ENCODE assay signal across 18 cellular contexts in the genomic region with DNA sequence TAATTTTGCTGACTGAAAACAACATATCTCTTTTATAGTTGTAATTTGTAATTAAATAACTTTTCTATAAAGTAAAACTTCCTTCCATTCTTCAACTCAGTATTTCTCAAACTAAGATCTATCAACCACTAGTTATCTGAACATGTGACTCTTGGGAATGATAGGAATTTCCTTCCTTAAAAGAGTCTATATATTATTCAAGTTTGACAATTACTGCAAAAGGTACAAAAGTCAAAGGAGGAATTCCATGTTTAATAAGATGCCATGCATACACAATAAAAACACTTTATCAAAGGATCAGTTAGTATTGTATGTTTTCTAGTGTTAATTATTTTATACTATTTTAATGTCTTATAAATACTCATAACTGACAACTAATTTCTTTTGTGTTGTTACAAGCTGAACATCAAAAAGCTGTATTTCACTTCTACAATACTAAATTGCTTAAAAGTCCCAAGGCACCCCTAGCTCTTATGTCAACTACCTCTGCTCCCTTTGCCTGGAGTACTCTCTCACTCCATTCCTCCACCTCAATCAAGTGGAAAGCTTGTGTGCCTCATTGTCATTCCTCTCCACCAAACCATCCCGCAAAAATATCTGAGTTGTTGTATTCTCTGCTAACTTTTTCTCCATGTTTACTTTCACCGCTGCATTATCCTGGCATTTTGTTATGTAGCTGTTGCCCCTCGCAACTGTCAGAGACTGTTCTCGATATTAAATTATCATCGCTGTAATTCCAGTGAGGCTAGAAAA.
DNase-seq lines count a peak whose midpoint lies in the region; ATAC-seq and TF ChIP-seq lines count a peak whose summit lies in the region.
"Had no signal": no experiment of that assay in that cellular context is flagged by ENCODE, and none has a peak within 500 bp of the region (broad histone marks: within the 10 kb centered on the region; RNA-seq: fewer than 3 reads in every experiment).

No MANE protein-coding gene starts in this region.

- H3K36me3 Mint-ChIP-seq in glutamatergic neuron (ENCODE audit: unreplicated experiment), result no peaks in the 10 kb centered on the region

- no peaks in the 10 kb centered on the region for H3K4me1 Mint-ChIP-seq in glutamatergic neuron (ENCODE audit: low read depth, unreplicated experiment)

- H3K9ac ChIP-seq in mesenchymal stem cell (ENCODE audit: low read length), result no peak overlapping the region

- H3K27me3 ChIP-seq in mesenchymal stem cell (ENCODE audit: control insufficient read depth in 1 of 2, insufficient read depth in 1 of 2, low read length in 2 of 2) (no peaks in the 10 kb centered on the region), esophagus muscularis mucosa (no peaks in the 10 kb centered on the region)
- H3K27me3 ChIP-seq: SJCRH30 had no signal

- no peak for TF ChIP-seq EP300 in esophagus muscularis mucosa (IDR thresholded peaks at IDR 0.05)

- 74% methylated on average over 2 of the region's 5 CpGs for WGBS in mesenchymal stem cell
- WGBS in esophagus muscularis mucosa, result 86% methylated on average over 5 of the region's 5 CpGs

- no peak overlapping the region for H2BK15ac ChIP-seq in mesenchymal stem cell (ENCODE audit: low read depth, poor library complexity, severe bottlenecking)

- H2AFZ ChIP-seq in mesenchymal stem cell (ENCODE audit: low read depth, low read length), result no peak overlapping the region

- no peak overlapping the region for H3K4ac ChIP-seq in mesenchymal stem cell (ENCODE audit: low read depth in 1 of 2, low read length in 2 of 2)

- no peak overlapping the region for H3K18ac ChIP-seq in mesenchymal stem cell (ENCODE audit: low read depth in 1 of 2, low read length in 2 of 2)

- no peaks in the 10 kb centered on the region for H3K27me3 Mint-ChIP-seq in glutamatergic neuron (ENCODE audit: unreplicated experiment)

- no peak overlapping the region for H3K27ac Mint-ChIP-seq in glutamatergic neuron (ENCODE audit: unreplicated experiment)

- H3K14ac ChIP-seq in mesenchymal stem cell (ENCODE audit: low read length in 2 of 2), result no peak overlapping the region

- ATAC-seq in SK-N-SH treated with all-trans-retinoic acid at 6 μM for 48 hours, result no peak

- H3K4me3 ChIP-seq in fibroblast of pulmonary artery (replicated peaks; ENCODE audit: low read depth, low read length) (no peak overlapping the region), mesenchymal stem cell (ENCODE audit: insufficient read depth in 1 of 2, low read depth in 1 of 2, low read length in 2 of 2) (no peak overlapping the region), esophagus muscularis mucosa (no peak overlapping the region)
- H3K4me3 ChIP-seq: HAP-1, SJCRH30 had no signal

- H3K4me2 ChIP-seq in mesenchymal stem cell (ENCODE audit: low read length, poor library complexity, severe bottlenecking), result no peak overlapping the region

- H3K4me3 Mint-ChIP-seq in glutamatergic neuron (ENCODE audit: unreplicated experiment), result no peak overlapping the region

- no peak overlapping the region for H2AK5ac ChIP-seq in mesenchymal stem cell (ENCODE audit: low read length, severe bottlenecking)

- H3K79me1 ChIP-seq in mesenchymal stem cell (replicated peaks; ENCODE audit: low read length, poor library complexity, severe bottlenecking), result no peaks in the 10 kb centered on the region

- H4K8ac ChIP-seq in mesenchymal stem cell (ENCODE audit: low read length), result no peak overlapping the region

- peak; percentile 68 for DNase-seq in ACHN
- peak; percentile 46 for DNase-seq in fibroblast of pulmonary artery (ENCODE audit: low read depth)
- no peak for DNase-seq in mesenchymal stem cell
- DNase-seq in glutamatergic neuron, result no peak
- no peak for DNase-seq in activated effector memory CD4-positive, alpha-beta T cell treated with Interleukin-2 at 50 U/mL for 16 hours
- DNase-seq in stimulated activated CD4-positive, alpha-beta T cell treated with anti-CD3 and anti-CD28 coated beads, Interleukin-2, amount 100 ng/mL, for 24 hours, result no peak
- no peak for DNase-seq in esophagus muscularis mucosa (ENCODE audit: extremely low spot score)
- DNase-seq: 8988T, COR-L47, NCI-H1436 treated with DMSO at 0.1 percent for 48 hours, NCI-H2081 treated with DMSO at 0.1 percent for 48 hours, NCI-H526 treated with DMSO at 0.1 percent for 48 hours, SJCRH30 had no signal

- no peak for TF ChIP-seq POLR2A in esophagus muscularis mucosa (IDR thresholded peaks at IDR 0.05; ENCODE audit: low read depth)

- H2BK12ac ChIP-seq in mesenchymal stem cell (ENCODE audit: low read length in 2 of 2), result no peak overlapping the region

- H2BK120ac ChIP-seq in mesenchymal stem cell (ENCODE audit: low read depth, low read length), result no peak overlapping the region

- no peak overlapping the region for H3K23ac ChIP-seq in mesenchymal stem cell (ENCODE audit: low read length in 2 of 2)

- no peaks in the 10 kb centered on the region for H3K9me3 Mint-ChIP-seq in glutamatergic neuron (ENCODE audit: unreplicated experiment)

- H3K36me3 ChIP-seq in mesenchymal stem cell (ENCODE audit: control insufficient read depth in 1 of 2, insufficient read depth in 2 of 2, low read depth in 1 of 2, low read length in 2 of 2) (no peaks in the 10 kb centered on the region), esophagus muscularis mucosa (no peaks in the 10 kb centered on the region)
- H3K36me3 ChIP-seq: HAP-1, SJCRH30 had no signal

- intact Hi-C loops in esophagus muscularis mucosa (cut with DNase I), result no loop called here

- no peak overlapping the region for H2BK5ac ChIP-seq in mesenchymal stem cell (ENCODE audit: low read depth, low read length, poor library complexity, severe bottlenecking)

- H3K27ac ChIP-seq in mesenchymal stem cell (ENCODE audit: low read length, poor library complexity, severe bottlenecking) (peak overlapping the region; percentile 76), esophagus muscularis mucosa (replicated peaks in 1 of 4) (no peak overlapping the region)
- H3K27ac ChIP-seq: C4-2B, HL-60, RWPE1, SJCRH30 had no signal

- no peak overlapping the region for H4K91ac ChIP-seq in mesenchymal stem cell (ENCODE audit: low read length)

- peaks cover 6% of the 10 kb centered on the region for H3K9me3 ChIP-seq in mesenchymal stem cell (ENCODE audit: control insufficient read depth, low read length)
- no peaks in the 10 kb centered on the region for H3K9me3 ChIP-seq in esophagus muscularis mucosa
- H3K9me3 ChIP-seq: HAP-1, SJCRH30 had no signal

- in situ Hi-C loops in ACHN (cut with HindIII; ENCODE audit: low pct_ligation_motif_present, low pct_unique_long_range_greater_than_20kb, low sequenced_read_pairs), result no loop called here

- TF ChIP-seq CTCF in fibroblast of pulmonary artery (IDR thresholded peaks at IDR 0.05; ENCODE audit: low read length, missing control alignments) (no peak), glutamatergic neuron (IDR thresholded peaks at IDR 0.05; ENCODE audit: partially characterized antibody, unreplicated experiment) (no peak), esophagus muscularis mucosa (IDR thresholded peaks at IDR 0.05) (no peak)

- H3K4me1 ChIP-seq in mesenchymal stem cell (ENCODE audit: control insufficient read depth, insufficient read depth, low read depth, low read length), result no peaks in the 10 kb centered on the region
- H3K4me1 ChIP-seq in esophagus muscularis mucosa, result peaks cover 0 to 7% (median 0%) of the 10 kb centered on the region in 4 donors
- H3K4me1 ChIP-seq: SJCRH30 had no signal

TF ChIP-seq in SK-N-SH treated with all-trans-retinoic acid at 6 μM for 48 hours, 23 proteins besides CTCF, POLR2A, EP300 and RAD21:
- no peak for TF ChIP-seq CSDC2 (CRISPR knock-in tag; IDR thresholded peaks at IDR 0.05)
- TF ChIP-seq, protein P1, sequence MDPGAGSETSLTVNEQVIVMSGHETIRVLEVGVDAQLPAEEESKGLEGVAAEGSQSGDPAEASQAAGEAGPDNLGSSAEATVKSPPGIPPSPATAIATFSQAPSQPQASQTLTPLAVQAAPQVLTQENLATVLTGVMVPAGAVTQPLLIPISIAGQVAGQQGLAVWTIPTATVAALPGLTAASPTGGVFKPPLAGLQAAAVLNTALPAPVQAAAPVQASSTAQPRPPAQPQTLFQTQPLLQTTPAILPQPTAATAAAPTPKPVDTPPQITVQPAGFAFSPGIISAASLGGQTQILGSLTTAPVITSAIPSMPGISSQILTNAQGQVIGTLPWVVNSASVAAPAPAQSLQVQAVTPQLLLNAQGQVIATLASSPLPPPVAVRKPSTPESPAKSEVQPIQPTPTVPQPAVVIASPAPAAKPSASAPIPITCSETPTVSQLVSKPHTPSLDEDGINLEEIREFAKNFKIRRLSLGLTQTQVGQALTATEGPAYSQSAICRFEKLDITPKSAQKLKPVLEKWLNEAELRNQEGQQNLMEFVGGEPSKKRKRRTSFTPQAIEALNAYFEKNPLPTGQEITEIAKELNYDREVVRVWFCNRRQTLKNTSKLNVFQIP (CRISPR knock-in tag; IDR thresholded peaks at IDR 0.05; ENCODE audit: borderline replicate concordance, low read depth), result no peak
- no peak for TF ChIP-seq BACH2 (CRISPR knock-in tag; IDR thresholded peaks at IDR 0.05; ENCODE audit: borderline replicate concordance)
- TF ChIP-seq TOX (CRISPR knock-in tag; IDR thresholded peaks at IDR 0.05; ENCODE audit: borderline replicate concordance), result no peak
- no peak for TF ChIP-seq CSRNP3 (CRISPR knock-in tag; IDR thresholded peaks at IDR 0.05)
- peak; percentile 55 for TF ChIP-seq ISL1 (CRISPR knock-in tag; IDR thresholded peaks at IDR 0.05)
- no peak for TF ChIP-seq ZNF8 (CRISPR knock-in tag; IDR thresholded peaks at IDR 0.05)

Comparison
In these comparisons a context has a peak if more than half of its experiments do, and no peak if none do; other contexts are left out.
1. DNase-seq: peak in ACHN (single experiment) and fibroblast of pulmonary artery (single experiment); none in mesenchymal stem cell (single experiment), glutamatergic neuron (single experiment), activated effector memory CD4-positive, alpha-beta T cell treated with Interleukin-2 at 50 U/mL for 16 hours (single experiment), stimulated activated CD4-positive, alpha-beta T cell treated with anti-CD3 and anti-CD28 coated beads, Interleukin-2, amount 100 ng/mL, for 24 hours (0 of 2) and esophagus muscularis mucosa (single experiment).